ENCODE assay signal across 8 cellular contexts in genomic region chr2:37648316-37649011, GRCh38. TPM values are rescaled to one million over a fixed set of nuclear protein-coding genes. Genes with fewer than 3 reads are reported as not detected.
DNase-seq lines count a peak whose midpoint lies in the region; ATAC-seq lines count a peak whose summit lies in the region.

No MANE protein-coding gene starts in this region.

- H3K27ac ChIP-seq in subcutaneous abdominal adipose tissue (ENCODE audit: low read depth, low read length), result peak overlapping the region; percentile 75

- peak overlapping the region; percentile 81 for H3K4me3 Mint-ChIP-seq in activated T-helper 17 cell treated with anti-CD3 and anti-CD28 coated beads, Interleukin-2, amount 50 U/mL, for 72 hours
- H3K4me3 Mint-ChIP-seq in immature natural killer cell, result peak overlapping the region; percentile 79 to 93 (median 88)

- peak overlapping the region in 1 of 5 donors; percentile 1 for H3K9ac ChIP-seq in subcutaneous abdominal adipose tissue (ENCODE audit: low read length in 5 of 5)

- H3K27me3 ChIP-seq in subcutaneous abdominal adipose tissue (ENCODE audit: control insufficient read depth in 5 of 5, insufficient read depth in 4 of 5, low read length in 5 of 5), result no peaks in the 10 kb centered on the region

- H3K36me3 Mint-ChIP-seq in activated T-helper 17 cell treated with anti-CD3 and anti-CD28 coated beads, Interleukin-2, amount 50 U/mL, for 72 hours (ENCODE audit: low read depth), result peaks cover 96% of the 10 kb centered on the region
- peaks cover 24 to 51% (median 39%) of the 10 kb centered on the region in 3 donors for H3K36me3 Mint-ChIP-seq in immature natural killer cell

- H3K4me1 Mint-ChIP-seq in activated T-helper 17 cell treated with anti-CD3 and anti-CD28 coated beads, Interleukin-2, amount 50 U/mL, for 72 hours, result peaks cover 73% of the 10 kb centered on the region
- H3K4me1 Mint-ChIP-seq in immature natural killer cell, result peaks cover 96 to 99% of the 10 kb centered on the region in 2 donors

- H3K4me1 ChIP-seq in subcutaneous abdominal adipose tissue (ENCODE audit: control insufficient read depth in 5 of 5, insufficient read depth in 5 of 5, low read length in 5 of 5), result peaks cover 2 to 78% (median 33%) of the 10 kb centered on the region in 5 donors

- peak; percentile 15 for DNase-seq in NK-92 treated with Interleukin-12 subunit alpha and Interleukin-12 subunit beta, amount 100 ng/mL, for 24 hours (lab: John Stamatoyannopoulos, UW)
- no peak for DNase-seq in NK-92 (lab: John Stamatoyannopoulos, UW; ENCODE audit: unreplicated experiment)
- peak; percentile 73 to 78 (median 77) for DNase-seq in immature natural killer cell
- no peak for DNase-seq in AG08396 (ENCODE audit: low spot score)

- H3K4me3 ChIP-seq in subcutaneous abdominal adipose tissue (ENCODE audit: low read depth in 1 of 5, low read length in 5 of 5), result peak overlapping the region in 2 of 5 donors; percentile 8 to 17

- H3K27ac Mint-ChIP-seq in activated T-helper 17 cell treated with anti-CD3 and anti-CD28 coated beads, Interleukin-2, amount 50 U/mL, for 72 hours, result peak overlapping the region; percentile 93
- peak overlapping the region; percentile 88 to 100 (median 98) for H3K27ac Mint-ChIP-seq in immature natural killer cell

- H3K36me3 ChIP-seq in subcutaneous abdominal adipose tissue (ENCODE audit: control insufficient read depth in 5 of 5, insufficient read depth in 5 of 5, low read length in 5 of 5), result peaks cover 0 to 17% (median 6%) of the 10 kb centered on the region in 5 donors

- ATAC-seq in activated T-helper 17 cell treated with anti-CD3 and anti-CD28 coated beads, Interleukin-2, amount 50 U/mL, for 72 hours (replicated peaks), result peak; percentile 78
- ATAC-seq in GM18517 (IDR thresholded peaks at IDR 0.05; ENCODE audit: unreplicated experiment), result no peak
- ATAC-seq in HG03280 (IDR thresholded peaks at IDR 0.05; ENCODE audit: unreplicated experiment), result no peak

- no peaks in the 10 kb centered on the region for H3K9me3 Mint-ChIP-seq in activated T-helper 17 cell treated with anti-CD3 and anti-CD28 coated beads, Interleukin-2, amount 50 U/mL, for 72 hours
- no peaks in the 10 kb centered on the region for H3K9me3 Mint-ChIP-seq in immature natural killer cell

- H3K27me3 Mint-ChIP-seq in activated T-helper 17 cell treated with anti-CD3 and anti-CD28 coated beads, Interleukin-2, amount 50 U/mL, for 72 hours, result no peaks in the 10 kb centered on the region
- H3K27me3 Mint-ChIP-seq in immature natural killer cell (ENCODE audit: low read depth in 3 of 3), result peaks cover 3 to 9% (median 3%) of the 10 kb centered on the region in 3 donors

- H3K9me3 ChIP-seq in subcutaneous abdominal adipose tissue (ENCODE audit: control insufficient read depth in 5 of 5, low read length in 5 of 5), result peaks cover 0 to 6% (median 0%) of the 10 kb centered on the region in 5 donors

RNA-seq across cellular contexts. Expression of gene CDC42EP3, which starts 23.0 kb away (rescaled TPM):
- 10 to 100 TPM; 33.5 to 40.9 TPM for total RNA-seq in activated T-helper 17 cell treated with anti-CD3 and anti-CD28 coated beads, Interleukin-2, amount 50 U/mL, for 72 hours
- polyA plus RNA-seq in immature natural killer cell, result 100 to 1,000 TPM in 1 of 3 donors, 10 to 100 TPM in 2; 80.7 to 170 (median 81.3) TPM

Comparison
In these comparisons a context has a peak if more than half of its experiments do, and no peak if none do; other contexts are left out.
1. DNase-seq: peak in NK-92 treated with Interleukin-12 subunit alpha and Interleukin-12 subunit beta, amount 100 ng/mL, for 24 hours (single experiment) and immature natural killer cell (3 of 3); none in NK-92 (single experiment) and AG08396 (single experiment).